ENCODE assay signal across 1 cellular context in the genomic region with DNA sequence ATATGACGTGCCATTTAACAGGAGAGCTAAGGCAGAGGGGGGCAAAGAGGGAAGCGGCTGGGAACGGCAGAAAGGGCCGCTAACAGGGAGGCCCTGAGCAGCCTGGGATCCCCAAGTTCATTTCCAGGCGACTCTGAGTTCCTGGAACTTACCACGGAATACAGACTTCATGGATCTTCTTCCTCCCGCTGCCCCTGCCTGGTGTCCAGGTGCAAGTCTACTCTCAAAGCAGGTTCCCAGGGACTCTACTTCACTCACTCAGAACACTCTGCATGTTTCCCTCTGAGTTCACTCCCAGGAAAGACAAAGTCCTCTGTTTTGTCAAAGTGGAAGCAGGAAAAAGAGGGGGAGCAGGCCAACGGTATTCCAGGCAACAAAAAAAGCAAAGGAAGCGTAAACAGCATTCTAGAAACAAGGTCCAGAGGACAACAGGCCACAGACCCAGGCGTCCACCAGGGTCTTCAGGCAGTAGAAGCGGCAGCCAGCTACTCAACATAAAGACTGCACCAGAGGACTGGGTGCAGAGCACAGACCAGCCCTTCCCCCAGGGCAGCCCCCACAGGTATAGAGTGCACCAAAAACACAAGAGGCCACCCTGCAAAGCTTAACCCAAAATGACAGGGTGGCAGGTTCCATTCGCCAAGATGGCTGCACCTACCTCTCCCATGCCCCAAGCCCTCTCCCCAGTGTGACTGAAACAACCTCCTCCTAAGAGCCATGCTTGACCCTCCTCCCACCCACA.
TF ChIP-seq lines count a peak whose summit lies in the region.

No MANE protein-coding gene starts in this region.

TF ChIP-seq in HepG2, 621 proteins besides CTCF, POLR2A, EP300 and RAD21 (continues in another document):
- TF ChIP-seq FOXP1 (IDR thresholded peaks at IDR 0.05), result no peak
- TF ChIP-seq FOXP1 (CRISPR knock-in tag; IDR thresholded peaks at IDR 0.05), result peak; percentile 75
- TF ChIP-seq, protein P1, sequence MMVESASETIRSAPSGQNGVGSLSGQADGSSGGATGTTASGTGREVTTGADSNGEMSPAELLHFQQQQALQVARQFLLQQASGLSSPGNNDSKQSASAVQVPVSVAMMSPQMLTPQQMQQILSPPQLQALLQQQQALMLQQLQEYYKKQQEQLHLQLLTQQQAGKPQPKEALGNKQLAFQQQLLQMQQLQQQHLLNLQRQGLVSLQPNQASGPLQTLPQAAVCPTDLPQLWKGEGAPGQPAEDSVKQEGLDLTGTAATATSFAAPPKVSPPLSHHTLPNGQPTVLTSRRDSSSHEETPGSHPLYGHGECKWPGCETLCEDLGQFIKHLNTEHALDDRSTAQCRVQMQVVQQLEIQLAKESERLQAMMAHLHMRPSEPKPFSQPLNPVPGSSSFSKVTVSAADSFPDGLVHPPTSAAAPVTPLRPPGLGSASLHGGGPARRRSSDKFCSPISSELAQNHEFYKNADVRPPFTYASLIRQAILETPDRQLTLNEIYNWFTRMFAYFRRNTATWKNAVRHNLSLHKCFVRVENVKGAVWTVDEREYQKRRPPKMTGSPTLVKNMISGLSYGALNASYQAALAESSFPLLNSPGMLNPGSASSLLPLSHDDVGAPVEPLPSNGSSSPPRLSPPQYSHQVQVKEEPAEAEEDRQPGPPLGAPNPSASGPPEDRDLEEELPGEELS (CRISPR knock-in tag; IDR thresholded peaks at IDR 0.05), result peak; percentile 79
- TF ChIP-seq, protein P2, sequence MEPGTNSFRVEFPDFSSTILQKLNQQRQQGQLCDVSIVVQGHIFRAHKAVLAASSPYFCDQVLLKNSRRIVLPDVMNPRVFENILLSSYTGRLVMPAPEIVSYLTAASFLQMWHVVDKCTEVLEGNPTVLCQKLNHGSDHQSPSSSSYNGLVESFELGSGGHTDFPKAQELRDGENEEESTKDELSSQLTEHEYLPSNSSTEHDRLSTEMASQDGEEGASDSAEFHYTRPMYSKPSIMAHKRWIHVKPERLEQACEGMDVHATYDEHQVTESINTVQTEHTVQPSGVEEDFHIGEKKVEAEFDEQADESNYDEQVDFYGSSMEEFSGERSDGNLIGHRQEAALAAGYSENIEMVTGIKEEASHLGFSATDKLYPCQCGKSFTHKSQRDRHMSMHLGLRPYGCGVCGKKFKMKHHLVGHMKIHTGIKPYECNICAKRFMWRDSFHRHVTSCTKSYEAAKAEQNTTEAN (CRISPR knock-in tag; conservative IDR thresholded peaks at IDR 0.05), result 0 out of 2 replicates have a peak, but pooled peaks have one; percentile 22
- peak; percentile 59 for TF ChIP-seq ZFX (CRISPR knock-in tag; IDR thresholded peaks at IDR 0.05; ENCODE audit: low read depth)
- TF ChIP-seq, protein P3, sequence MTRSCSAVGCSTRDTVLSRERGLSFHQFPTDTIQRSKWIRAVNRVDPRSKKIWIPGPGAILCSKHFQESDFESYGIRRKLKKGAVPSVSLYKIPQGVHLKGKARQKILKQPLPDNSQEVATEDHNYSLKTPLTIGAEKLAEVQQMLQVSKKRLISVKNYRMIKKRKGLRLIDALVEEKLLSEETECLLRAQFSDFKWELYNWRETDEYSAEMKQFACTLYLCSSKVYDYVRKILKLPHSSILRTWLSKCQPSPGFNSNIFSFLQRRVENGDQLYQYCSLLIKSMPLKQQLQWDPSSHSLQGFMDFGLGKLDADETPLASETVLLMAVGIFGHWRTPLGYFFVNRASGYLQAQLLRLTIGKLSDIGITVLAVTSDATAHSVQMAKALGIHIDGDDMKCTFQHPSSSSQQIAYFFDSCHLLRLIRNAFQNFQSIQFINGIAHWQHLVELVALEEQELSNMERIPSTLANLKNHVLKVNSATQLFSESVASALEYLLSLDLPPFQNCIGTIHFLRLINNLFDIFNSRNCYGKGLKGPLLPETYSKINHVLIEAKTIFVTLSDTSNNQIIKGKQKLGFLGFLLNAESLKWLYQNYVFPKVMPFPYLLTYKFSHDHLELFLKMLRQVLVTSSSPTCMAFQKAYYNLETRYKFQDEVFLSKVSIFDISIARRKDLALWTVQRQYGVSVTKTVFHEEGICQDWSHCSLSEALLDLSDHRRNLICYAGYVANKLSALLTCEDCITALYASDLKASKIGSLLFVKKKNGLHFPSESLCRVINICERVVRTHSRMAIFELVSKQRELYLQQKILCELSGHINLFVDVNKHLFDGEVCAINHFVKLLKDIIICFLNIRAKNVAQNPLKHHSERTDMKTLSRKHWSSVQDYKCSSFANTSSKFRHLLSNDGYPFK (CRISPR knock-in tag; IDR thresholded peaks at IDR 0.05; ENCODE audit: borderline replicate concordance), result no peak
- 0 out of 2 replicates have a peak, but pooled peaks have one; percentile 41 for TF ChIP-seq ARNTL (CRISPR knock-in tag; IDR thresholded peaks at IDR 0.05)
- TF ChIP-seq LCORL (IDR thresholded peaks at IDR 0.05), result no peak
- peak; percentile 27; the same call in 1 of the 2 replicates for TF ChIP-seq LCORL (CRISPR knock-in tag; IDR thresholded peaks at IDR 0.05)
- TF ChIP-seq, protein P4, sequence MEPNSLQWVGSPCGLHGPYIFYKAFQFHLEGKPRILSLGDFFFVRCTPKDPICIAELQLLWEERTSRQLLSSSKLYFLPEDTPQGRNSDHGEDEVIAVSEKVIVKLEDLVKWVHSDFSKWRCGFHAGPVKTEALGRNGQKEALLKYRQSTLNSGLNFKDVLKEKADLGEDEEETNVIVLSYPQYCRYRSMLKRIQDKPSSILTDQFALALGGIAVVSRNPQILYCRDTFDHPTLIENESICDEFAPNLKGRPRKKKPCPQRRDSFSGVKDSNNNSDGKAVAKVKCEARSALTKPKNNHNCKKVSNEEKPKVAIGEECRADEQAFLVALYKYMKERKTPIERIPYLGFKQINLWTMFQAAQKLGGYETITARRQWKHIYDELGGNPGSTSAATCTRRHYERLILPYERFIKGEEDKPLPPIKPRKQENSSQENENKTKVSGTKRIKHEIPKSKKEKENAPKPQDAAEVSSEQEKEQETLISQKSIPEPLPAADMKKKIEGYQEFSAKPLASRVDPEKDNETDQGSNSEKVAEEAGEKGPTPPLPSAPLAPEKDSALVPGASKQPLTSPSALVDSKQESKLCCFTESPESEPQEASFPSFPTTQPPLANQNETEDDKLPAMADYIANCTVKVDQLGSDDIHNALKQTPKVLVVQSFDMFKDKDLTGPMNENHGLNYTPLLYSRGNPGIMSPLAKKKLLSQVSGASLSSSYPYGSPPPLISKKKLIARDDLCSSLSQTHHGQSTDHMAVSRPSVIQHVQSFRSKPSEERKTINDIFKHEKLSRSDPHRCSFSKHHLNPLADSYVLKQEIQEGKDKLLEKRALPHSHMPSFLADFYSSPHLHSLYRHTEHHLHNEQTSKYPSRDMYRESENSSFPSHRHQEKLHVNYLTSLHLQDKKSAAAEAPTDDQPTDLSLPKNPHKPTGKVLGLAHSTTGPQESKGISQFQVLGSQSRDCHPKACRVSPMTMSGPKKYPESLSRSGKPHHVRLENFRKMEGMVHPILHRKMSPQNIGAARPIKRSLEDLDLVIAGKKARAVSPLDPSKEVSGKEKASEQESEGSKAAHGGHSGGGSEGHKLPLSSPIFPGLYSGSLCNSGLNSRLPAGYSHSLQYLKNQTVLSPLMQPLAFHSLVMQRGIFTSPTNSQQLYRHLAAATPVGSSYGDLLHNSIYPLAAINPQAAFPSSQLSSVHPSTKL (CRISPR knock-in tag; IDR thresholded peaks at IDR 0.05), result no peak
- peak; percentile 35; the same call in 1 of the 2 replicates for TF ChIP-seq FOXK2 (IDR thresholded peaks at IDR 0.05)
- peak; percentile 61; the same call in 1 of the 2 replicates for TF ChIP-seq FOXO1 (CRISPR knock-in tag; IDR thresholded peaks at IDR 0.05)
- no peak for TF ChIP-seq ZNF589 (CRISPR knock-in tag; conservative IDR thresholded peaks at IDR 0.05)
- no peak for TF ChIP-seq NR2F6 (IDR thresholded peaks at IDR 0.05)
- 0 out of 2 replicates have a peak, but pooled peaks have one; percentile 16 for TF ChIP-seq NR2F6 (CRISPR knock-in tag; IDR thresholded peaks at IDR 0.05)
- TF ChIP-seq, protein P5, sequence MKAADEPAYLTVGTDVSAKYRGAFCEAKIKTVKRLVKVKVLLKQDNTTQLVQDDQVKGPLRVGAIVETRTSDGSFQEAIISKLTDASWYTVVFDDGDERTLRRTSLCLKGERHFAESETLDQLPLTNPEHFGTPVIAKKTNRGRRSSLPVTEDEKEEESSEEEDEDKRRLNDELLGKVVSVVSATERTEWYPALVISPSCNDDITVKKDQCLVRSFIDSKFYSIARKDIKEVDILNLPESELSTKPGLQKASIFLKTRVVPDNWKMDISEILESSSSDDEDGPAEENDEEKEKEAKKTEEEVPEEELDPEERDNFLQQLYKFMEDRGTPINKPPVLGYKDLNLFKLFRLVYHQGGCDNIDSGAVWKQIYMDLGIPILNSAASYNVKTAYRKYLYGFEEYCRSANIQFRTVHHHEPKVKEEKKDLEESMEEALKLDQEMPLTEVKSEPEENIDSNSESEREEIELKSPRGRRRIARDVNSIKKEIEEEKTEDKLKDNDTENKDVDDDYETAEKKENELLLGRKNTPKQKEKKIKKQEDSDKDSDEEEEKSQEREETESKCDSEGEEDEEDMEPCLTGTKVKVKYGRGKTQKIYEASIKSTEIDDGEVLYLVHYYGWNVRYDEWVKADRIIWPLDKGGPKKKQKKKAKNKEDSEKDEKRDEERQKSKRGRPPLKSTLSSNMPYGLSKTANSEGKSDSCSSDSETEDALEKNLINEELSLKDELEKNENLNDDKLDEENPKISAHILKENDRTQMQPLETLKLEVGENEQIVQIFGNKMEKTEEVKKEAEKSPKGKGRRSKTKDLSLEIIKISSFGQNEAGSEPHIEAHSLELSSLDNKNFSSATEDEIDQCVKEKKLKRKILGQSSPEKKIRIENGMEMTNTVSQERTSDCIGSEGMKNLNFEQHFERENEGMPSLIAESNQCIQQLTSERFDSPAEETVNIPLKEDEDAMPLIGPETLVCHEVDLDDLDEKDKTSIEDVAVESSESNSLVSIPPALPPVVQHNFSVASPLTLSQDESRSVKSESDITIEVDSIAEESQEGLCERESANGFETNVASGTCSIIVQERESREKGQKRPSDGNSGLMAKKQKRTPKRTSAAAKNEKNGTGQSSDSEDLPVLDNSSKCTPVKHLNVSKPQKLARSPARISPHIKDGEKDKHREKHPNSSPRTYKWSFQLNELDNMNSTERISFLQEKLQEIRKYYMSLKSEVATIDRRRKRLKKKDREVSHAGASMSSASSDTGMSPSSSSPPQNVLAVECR (CRISPR knock-in tag; IDR thresholded peaks at IDR 0.05; ENCODE audit: borderline replicate concordance), result peak; percentile 47; the same call in 1 of the 2 replicates
- no peak for TF ChIP-seq HDAC6 (IDR thresholded peaks at IDR 0.05; ENCODE audit: low read depth, low read length)
- TF ChIP-seq MED1 (CRISPR knock-in tag; IDR thresholded peaks at IDR 0.05), result peak; percentile 52
- no peak for TF ChIP-seq ZNF558 (CRISPR knock-in tag; IDR thresholded peaks at IDR 0.05; ENCODE audit: borderline replicate concordance)
- TF ChIP-seq ZC3H13 (CRISPR knock-in tag; IDR thresholded peaks at IDR 0.05), result 0 out of 2 replicates have a peak, but pooled peaks have one; percentile 30
- 0 out of 2 replicates have a peak, but pooled peaks have one; percentile 20 for TF ChIP-seq ZFY (CRISPR knock-in tag; IDR thresholded peaks at IDR 0.05)
- TF ChIP-seq, protein P6, sequence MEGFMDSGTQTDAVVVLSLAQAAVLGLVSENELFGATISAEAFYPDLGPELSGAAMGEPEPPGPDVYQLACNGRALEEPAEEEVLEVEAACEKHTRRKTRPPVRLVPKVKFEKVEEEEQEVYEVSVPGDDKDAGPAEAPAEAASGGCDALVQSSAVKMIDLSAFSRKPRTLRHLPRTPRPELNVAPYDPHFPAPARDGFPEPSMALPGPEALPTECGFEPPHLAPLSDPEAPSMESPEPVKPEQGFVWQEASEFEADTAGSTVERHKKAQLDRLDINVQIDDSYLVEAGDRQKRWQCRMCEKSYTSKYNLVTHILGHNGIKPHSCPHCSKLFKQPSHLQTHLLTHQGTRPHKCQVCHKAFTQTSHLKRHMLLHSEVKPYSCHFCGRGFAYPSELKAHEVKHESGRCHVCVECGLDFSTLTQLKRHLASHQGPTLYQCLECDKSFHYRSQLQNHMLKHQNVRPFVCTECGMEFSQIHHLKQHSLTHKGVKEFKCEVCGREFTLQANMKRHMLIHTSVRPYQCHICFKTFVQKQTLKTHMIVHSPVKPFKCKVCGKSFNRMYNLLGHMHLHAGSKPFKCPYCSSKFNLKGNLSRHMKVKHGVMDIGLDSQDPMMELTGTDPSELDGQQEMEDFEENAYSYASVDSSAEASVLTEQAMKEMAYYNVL (CRISPR knock-in tag; IDR thresholded peaks at IDR 0.05; ENCODE audit: borderline replicate concordance), result 0 out of 2 replicates have a peak, but pooled peaks have one; percentile 24
- TF ChIP-seq TCF7L2 (IDR thresholded peaks at IDR 0.05; ENCODE audit: low read depth, low read length), result no peak
- no peak for TF ChIP-seq TRIM24 (CRISPR knock-in tag; IDR thresholded peaks at IDR 0.05)
- TF ChIP-seq TBL1XR1 (IDR thresholded peaks at IDR 0.05; ENCODE audit: borderline replicate concordance, low read length, partially characterized antibody), result peak; percentile 27
- TF ChIP-seq RXRA (CRISPR knock-in tag; IDR thresholded peaks at IDR 0.05), result no peak
- TF ChIP-seq HDAC1 (CRISPR knock-in tag; IDR thresholded peaks at IDR 0.05), result no peak
- TF ChIP-seq ETV5 (CRISPR knock-in tag; IDR thresholded peaks at IDR 0.05; ENCODE audit: borderline replicate concordance), result no peak
- TF ChIP-seq BCL6 (CRISPR knock-in tag; IDR thresholded peaks at IDR 0.05), result peak; percentile 92
- TF ChIP-seq, protein P7, sequence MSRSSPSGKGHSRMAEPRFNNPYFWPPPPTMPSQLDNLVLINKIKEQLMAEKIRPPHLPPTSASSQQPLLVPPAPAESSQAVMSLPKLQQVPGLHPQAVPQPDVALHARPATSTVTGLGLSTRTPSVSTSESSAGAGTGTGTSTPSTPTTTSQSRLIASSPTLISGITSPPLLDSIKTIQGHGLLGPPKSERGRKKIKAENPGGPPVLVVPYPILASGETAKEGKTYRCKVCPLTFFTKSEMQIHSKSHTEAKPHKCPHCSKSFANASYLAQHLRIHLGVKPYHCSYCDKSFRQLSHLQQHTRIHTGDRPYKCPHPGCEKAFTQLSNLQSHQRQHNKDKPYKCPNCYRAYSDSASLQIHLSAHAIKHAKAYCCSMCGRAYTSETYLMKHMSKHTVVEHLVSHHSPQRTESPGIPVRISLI (CRISPR knock-in tag; IDR thresholded peaks at IDR 0.05; ENCODE audit: borderline replicate concordance), result peak; percentile 57; the same call in 1 of the 2 replicates
- no peak for TF ChIP-seq ZBTB7B (CRISPR knock-in tag; IDR thresholded peaks at IDR 0.05)
- TF ChIP-seq HNF4A (CRISPR knock-in tag; IDR thresholded peaks at IDR 0.05), result peak; percentile 40; the same call in 1 of the 2 replicates
- peak; percentile 59 for TF ChIP-seq FOXA3 (CRISPR knock-in tag; IDR thresholded peaks at IDR 0.05)
- TF ChIP-seq ZNF709 (CRISPR knock-in tag; IDR thresholded peaks at IDR 0.05), result 0 out of 2 replicates have a peak, but pooled peaks have one; percentile 34
- peak; percentile 40; the same call in 1 of the 2 replicates for TF ChIP-seq RXRB (CRISPR knock-in tag; IDR thresholded peaks at IDR 0.05; ENCODE audit: borderline replicate concordance)
- TF ChIP-seq TBP (CRISPR knock-in tag; IDR thresholded peaks at IDR 0.05), result no peak
- TF ChIP-seq ZSCAN25 (CRISPR knock-in tag; IDR thresholded peaks at IDR 0.05), result 0 out of 2 replicates have a peak, but pooled peaks have one; percentile 14
- TF ChIP-seq ZNF292 (CRISPR knock-in tag; IDR thresholded peaks at IDR 0.05; ENCODE audit: borderline replicate concordance, low read depth), result 0 out of 2 replicates have a peak, but pooled peaks have one; percentile 16
- peak; percentile 65; the same call in 1 of the 2 replicates for TF ChIP-seq RARA (CRISPR knock-in tag; IDR thresholded peaks at IDR 0.05)
- peak; percentile 35; the same call in 1 of the 2 replicates for TF ChIP-seq SOX5 (CRISPR knock-in tag; IDR thresholded peaks at IDR 0.05; ENCODE audit: borderline replicate concordance)
- TF ChIP-seq SAP130 (CRISPR knock-in tag; IDR thresholded peaks at IDR 0.05; ENCODE audit: low read depth), result peak; percentile 42; the same call in 1 of the 2 replicates
- 0 out of 2 replicates have a peak, but pooled peaks have one; percentile 33 for TF ChIP-seq SALL1 (CRISPR knock-in tag; IDR thresholded peaks at IDR 0.05)
- no peak for TF ChIP-seq MZF1 (CRISPR knock-in tag; IDR thresholded peaks at IDR 0.05; ENCODE audit: borderline replicate concordance)
